Comparison of ENCODE assay signal across 24 cellular contexts in the genomic region with DNA sequence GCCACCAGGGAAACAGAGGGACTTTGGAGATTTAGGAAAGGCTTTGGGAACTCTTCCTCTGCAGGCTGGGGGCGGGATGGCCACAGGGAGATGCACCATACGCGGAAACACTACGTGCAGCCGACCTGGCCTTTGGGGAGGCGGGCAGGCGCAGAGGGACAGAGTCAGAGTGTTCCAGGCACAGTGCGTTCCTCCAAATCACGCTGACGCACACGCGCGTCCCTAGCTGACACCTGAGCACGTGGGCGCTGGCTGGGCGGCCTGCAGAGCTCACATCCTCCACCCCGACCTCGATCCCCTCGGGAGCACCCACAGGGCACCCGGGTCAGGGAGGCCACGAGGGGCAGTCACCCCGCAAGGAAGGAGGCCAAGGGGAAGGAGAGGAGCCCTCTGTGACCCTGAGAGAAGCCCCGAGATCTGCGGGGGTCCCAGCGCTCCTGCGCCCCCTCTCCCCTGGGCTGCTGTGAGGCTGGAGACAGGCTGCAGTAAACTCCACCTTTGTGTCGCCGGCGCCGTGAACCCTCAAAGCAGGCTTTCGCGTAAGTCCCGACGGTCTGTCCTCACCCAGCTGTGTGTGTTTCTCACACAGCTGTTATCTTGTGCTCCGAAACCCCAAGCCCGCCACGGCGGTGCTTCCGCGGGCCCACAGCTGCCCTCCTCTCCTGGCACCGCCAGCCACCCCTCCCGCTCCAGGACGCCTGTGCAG.
"Had no signal": no experiment of that assay in that cellular context is flagged by ENCODE, and none has a peak within 500 bp of the region (broad histone marks: within the 10 kb centered on the region; RNA-seq: fewer than 3 reads in every experiment).

No MANE protein-coding gene starts in this region.

- H3K4me3 ChIP-seq: PC-9, SJCRH30 had no signal

- H3K4me1 ChIP-seq: SJCRH30 had no signal

- H3K27ac ChIP-seq: PC-9, SJCRH30, VCaP had no signal

- H3K36me3 ChIP-seq: SJCRH30 had no signal

- H3K4me2 ChIP-seq: PC-9, SK-N-SH had no signal

- ATAC-seq: activated CD4-positive, alpha-beta T cell treated with anti-CD3 and anti-CD28 coated beads for 36 hours; activated T-cell treated with anti-CD3 and anti-CD28 coated beads, Interleukin-2, amount 50 U/mL, for 72 hours had no signal

- H3K9me3 ChIP-seq: SJCRH30, SK-N-SH had no signal

- H2AFZ ChIP-seq: PC-9 had no signal

- DNase-seq: activated CD4-positive, alpha-beta memory T cell treated with anti-CD3 and anti-CD28 coated beads, Interleukin-2, amount 10 ng/mL, durations not matched to agents 7 days and 5 days; activated CD4-positive, alpha-beta T cell treated with anti-CD3 and anti-CD28 coated beads for 36 hours; activated CD4-positive, alpha-beta T cell treated with anti-CD3 and anti-CD28 coated beads, Interleukin-2, amount 50 U/mL, for 1 hour; activated CD4-positive, CD25-positive, alpha-beta regulatory T cell; activated gamma-delta T cell treated with Interleukin-2 at 50 U/mL for 16 hours; activated naive CD4-positive, alpha-beta T cell treated with anti-CD3 and anti-CD28 coated beads, Interleukin-2, amount 10 ng/mL, durations not matched to agents 7 days and 5 days; activated naive CD8-positive, alpha-beta T cell treated with anti-CD3 and anti-CD28 coated beads for 36 hours; activated T-cell treated with anti-CD3 and anti-CD28 coated beads, Interleukin-2, amount 50 U/mL, for 72 hours; cerebellar nuclear complex; KG1; NCI-H1092; NCI-H1417; NCI-H1694; NCI-H2029; NCI-H2107; NCI-H345; NCI-H510A; NCI-H69; PC-9; Right ventricle myocardium superior; SJCRH30; SK-N-SH; T-helper 1 cell had no signal

- H3K9ac ChIP-seq: SK-N-SH had no signal
